Comparison of ENCODE assay signal across 10 cellular contexts in the genomic region with DNA sequence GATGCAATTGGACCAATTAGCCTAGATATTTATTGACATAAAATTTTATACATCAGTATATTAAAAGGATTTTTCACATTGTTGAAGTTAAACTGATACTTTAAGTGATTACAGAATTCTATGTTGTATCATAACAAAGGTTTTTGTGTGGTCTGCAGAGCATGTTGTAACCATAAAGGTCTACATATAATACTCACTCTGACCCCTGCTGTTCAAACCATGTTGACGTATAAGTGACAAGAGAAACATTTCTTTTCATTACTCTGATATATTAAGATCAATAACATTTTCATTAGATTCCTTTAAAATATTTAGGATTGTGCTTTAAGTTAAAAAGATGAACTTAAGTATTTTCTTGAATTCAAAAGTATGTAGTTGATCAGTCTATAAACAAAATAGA.
A peak's percentile ranks its signal among the peaks of the same experiment; 100 is the strongest.
DNase-seq lines count a peak whose midpoint lies in the region; ATAC-seq, FAIRE-seq and TF ChIP-seq lines count a peak whose summit lies in the region.
"Had no signal": no experiment of that assay in that cellular context is flagged by ENCODE, and none has a peak within 500 bp of the region (broad histone marks: within the 10 kb centered on the region; RNA-seq: fewer than 3 reads in every experiment).

No MANE protein-coding gene starts in this region.

- no peak for TF ChIP-seq EP300 in A549 (IDR thresholded peaks at IDR 0.05)
- no peak for TF ChIP-seq EP300 in esophagus muscularis mucosa (IDR thresholded peaks at IDR 0.05)

- H3K27me3 ChIP-seq in bronchial epithelial cell (ENCODE audit: control insufficient read depth, insufficient read depth, low read length) (no peaks in the 10 kb centered on the region), esophagus muscularis mucosa (no peaks in the 10 kb centered on the region)

- H3K4me1 ChIP-seq in A549 (no peaks in the 10 kb centered on the region), esophagus muscularis mucosa (no peaks in the 10 kb centered on the region)

- TF ChIP-seq RAD21 in A549 (conservative IDR thresholded peaks at IDR 0.05 in 1 of 2, IDR thresholded peaks at IDR 0.05 in 1 of 2): peak; percentile 12 to 20; a peak in 2 of 5 replicates

- DNase-seq in A549 (ENCODE audit: low read depth in 1 of 2, low spot score in 1 of 2) (peak in 1 of 2 experiments; percentile 11), GM13977 (ENCODE audit: low spot score) (peak; percentile 5), M059J (ENCODE audit: low read depth) (peak; percentile 18), bronchial epithelial cell (ENCODE audit: low read depth) (peak; percentile 52), esophagus muscularis mucosa (ENCODE audit: extremely low spot score) (no peak), GM19240 (ENCODE audit: insufficient read length, low spot score) (no peak), HEK293T (ENCODE audit: extremely low spot score) (no peak)

- TF ChIP-seq POLR2A in A549 (IDR thresholded peaks at IDR 0.05; ENCODE audit: low read length): no peak
- TF ChIP-seq POLR2A in esophagus muscularis mucosa (IDR thresholded peaks at IDR 0.05; ENCODE audit: low read depth): no peak

- ATAC-seq in A549 (no peak), GM21447 (IDR thresholded peaks at IDR 0.05; ENCODE audit: unreplicated experiment) (no peak)

- H3K4me2 ChIP-seq in A549: no peak overlapping the region

- H3K4me3 ChIP-seq in A549 (no peak overlapping the region), bronchial epithelial cell (ENCODE audit: low read depth, low read length) (no peak overlapping the region), esophagus muscularis mucosa (no peak overlapping the region)

- TF ChIP-seq CTCF in A549 (IDR thresholded peaks at IDR 0.05): no peak
- peak; percentile 39 for TF ChIP-seq CTCF in GM13977 (IDR thresholded peaks at IDR 0.05; ENCODE audit: extremely low read depth, insufficient read depth, missing control alignments)
- peak; percentile 8 for TF ChIP-seq CTCF in bronchial epithelial cell (IDR thresholded peaks at IDR 0.05; ENCODE audit: insufficient read depth, low read length, severe bottlenecking)
- TF ChIP-seq CTCF in esophagus muscularis mucosa (IDR thresholded peaks at IDR 0.05): no peak

- H3K27ac ChIP-seq in A549 (no peak overlapping the region), esophagus muscularis mucosa (replicated peaks in 1 of 4) (no peak overlapping the region)

- H3K9me3 ChIP-seq in A549 (no peaks in the 10 kb centered on the region), esophagus muscularis mucosa (no peaks in the 10 kb centered on the region)

- CTCF ChIA-PET in A549 (lab: Yijun Ruan, JAX): interaction anchor here (1.0 kb wide), 1 partner anchor 40 kb away, joined by 3 read pairs; no protein-coding TSS in a partner anchor
- CTCF ChIA-PET in HEK293T (lab: Yijun Ruan, JAX): no interaction called here

- POLR2A ChIA-PET in A549 (lab: Yijun Ruan, JAX): no interaction called here
- POLR2A ChIA-PET in HEK293T (lab: Yijun Ruan, JAX): no interaction called here

- in situ Hi-C loops in GM13977 (cut with MboI; ENCODE audit: low pct_unique_long_range_greater_than_20kb, low sequenced_read_pairs, unreplicated experiment): no loop called here

- 2% methylated on average over 1 of the region's 1 CpG for WGBS in A549 (ENCODE audit: missing lambda C conversion rate)
- 0% methylated on average over 1 of the region's 1 CpG for WGBS in esophagus muscularis mucosa

- FAIRE-seq in A549 (lab: Jason Lieb, UNC) (no peak), bronchial epithelial cell (lab: Jason Lieb, UNC) (no peak)
- FAIRE-seq: G401.6, HTR-8/SVneo had no signal

- no peaks in the 10 kb centered on the region for H3K36me3 ChIP-seq in bronchial epithelial cell (ENCODE audit: control insufficient read depth, insufficient read depth, low read length)
- H3K36me3 ChIP-seq in esophagus muscularis mucosa: no peaks in the 10 kb centered on the region

- intact Hi-C loops in esophagus muscularis mucosa (cut with DNase I): no loop called here

TF ChIP-seq in A549, 52 proteins besides CTCF, POLR2A, EP300 and RAD21:
- no peak for TF ChIP-seq TP53 (CRISPR knock-in tag; IDR thresholded peaks at IDR 0.05)
- no peak for TF ChIP-seq RNF2 (IDR thresholded peaks at IDR 0.05; ENCODE audit: borderline replicate concordance, low read depth)
- no peak for TF ChIP-seq MAZ (IDR thresholded peaks at IDR 0.05; ENCODE audit: borderline replicate concordance, low read depth, low read length)
- TF ChIP-seq MAFK (IDR thresholded peaks at IDR 0.05; ENCODE audit: partially characterized antibody): no peak
- no peak for TF ChIP-seq EHMT2 (IDR thresholded peaks at IDR 0.05; ENCODE audit: low read depth)
- no peak for TF ChIP-seq HDAC2 (IDR thresholded peaks at IDR 0.05)
- TF ChIP-seq JUN (IDR thresholded peaks at IDR 0.05): no peak
- TF ChIP-seq, protein P1, sequence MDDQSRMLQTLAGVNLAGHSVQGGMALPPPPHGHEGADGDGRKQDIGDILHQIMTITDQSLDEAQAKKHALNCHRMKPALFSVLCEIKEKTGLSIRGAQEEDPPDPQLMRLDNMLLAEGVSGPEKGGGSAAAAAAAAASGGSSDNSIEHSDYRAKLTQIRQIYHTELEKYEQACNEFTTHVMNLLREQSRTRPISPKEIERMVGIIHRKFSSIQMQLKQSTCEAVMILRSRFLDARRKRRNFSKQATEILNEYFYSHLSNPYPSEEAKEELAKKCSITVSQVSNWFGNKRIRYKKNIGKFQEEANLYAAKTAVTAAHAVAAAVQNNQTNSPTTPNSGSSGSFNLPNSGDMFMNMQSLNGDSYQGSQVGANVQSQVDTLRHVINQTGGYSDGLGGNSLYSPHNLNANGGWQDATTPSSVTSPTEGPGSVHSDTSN (IDR thresholded peaks at IDR 0.05): no peak
- TF ChIP-seq CBX8 (IDR thresholded peaks at IDR 0.05): no peak
- no peak for TF ChIP-seq KDM5A (IDR thresholded peaks at IDR 0.05)
- no peak for TF ChIP-seq GATA3 (IDR thresholded peaks at IDR 0.05; ENCODE audit: borderline replicate concordance)
- TF ChIP-seq FOXS1 (CRISPR knock-in tag; IDR thresholded peaks at IDR 0.05): no peak
- TF ChIP-seq, protein P2, sequence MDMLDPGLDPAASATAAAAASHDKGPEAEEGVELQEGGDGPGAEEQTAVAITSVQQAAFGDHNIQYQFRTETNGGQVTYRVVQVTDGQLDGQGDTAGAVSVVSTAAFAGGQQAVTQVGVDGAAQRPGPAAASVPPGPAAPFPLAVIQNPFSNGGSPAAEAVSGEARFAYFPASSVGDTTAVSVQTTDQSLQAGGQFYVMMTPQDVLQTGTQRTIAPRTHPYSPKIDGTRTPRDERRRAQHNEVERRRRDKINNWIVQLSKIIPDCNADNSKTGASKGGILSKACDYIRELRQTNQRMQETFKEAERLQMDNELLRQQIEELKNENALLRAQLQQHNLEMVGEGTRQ (IDR thresholded peaks at IDR 0.05): no peak
- TF ChIP-seq SREBF2 (IDR thresholded peaks at IDR 0.05): no peak
- TF ChIP-seq FOSL2 (IDR thresholded peaks at IDR 0.05): no peak
- TF ChIP-seq FOSL2 (CRISPR knock-in tag; IDR thresholded peaks at IDR 0.05): no peak
- no peak for TF ChIP-seq CEBPB (IDR thresholded peaks at IDR 0.05)

TF ChIP-seq in HEK293T, 16 proteins besides CTCF, POLR2A, EP300 and RAD21:
- TF ChIP-seq, protein P3, sequence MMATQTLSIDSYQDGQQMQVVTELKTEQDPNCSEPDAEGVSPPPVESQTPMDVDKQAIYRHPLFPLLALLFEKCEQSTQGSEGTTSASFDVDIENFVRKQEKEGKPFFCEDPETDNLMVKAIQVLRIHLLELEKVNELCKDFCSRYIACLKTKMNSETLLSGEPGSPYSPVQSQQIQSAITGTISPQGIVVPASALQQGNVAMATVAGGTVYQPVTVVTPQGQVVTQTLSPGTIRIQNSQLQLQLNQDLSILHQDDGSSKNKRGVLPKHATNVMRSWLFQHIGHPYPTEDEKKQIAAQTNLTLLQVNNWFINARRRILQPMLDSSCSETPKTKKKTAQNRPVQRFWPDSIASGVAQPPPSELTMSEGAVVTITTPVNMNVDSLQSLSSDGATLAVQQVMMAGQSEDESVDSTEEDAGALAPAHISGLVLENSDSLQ (IDR thresholded peaks at IDR 0.05): no peak
- TF ChIP-seq ZNF384 (IDR thresholded peaks at IDR 0.05) (no peak), ARNT (IDR thresholded peaks at IDR 0.05) (no peak), CTBP1 (IDR thresholded peaks at IDR 0.05; ENCODE audit: borderline replicate concordance) (no peak), SUZ12 (IDR thresholded peaks at IDR 0.05) (no peak), L3MBTL2 (conservative IDR thresholded peaks at IDR 0.05) (no peak), LEF1 (IDR thresholded peaks at IDR 0.05; ENCODE audit: borderline replicate concordance) (no peak), SP1 (IDR thresholded peaks at IDR 0.05) (no peak), HDGF (IDR thresholded peaks at IDR 0.05; ENCODE audit: borderline replicate concordance) (no peak), FOXA1 (IDR thresholded peaks at IDR 0.05) (no peak), TARDBP (IDR thresholded peaks at IDR 0.05) (no peak)

Comparison
In these comparisons a context has a peak if more than half of its experiments do, and no peak if none do; other contexts are left out.
1. DNase-seq: peak in GM13977 (single experiment), M059J (single experiment) and bronchial epithelial cell (single experiment); none in esophagus muscularis mucosa (single experiment), GM19240 (single experiment) and HEK293T (single experiment).
2. CTCF ChIP-seq: peak in GM13977 (single experiment) and bronchial epithelial cell (single experiment); none in A549 (single experiment) and esophagus muscularis mucosa (0 of 3).